Comparison of ENCODE assay signal across 11 cellular contexts in genomic region chr11:35303596-35304392, GRCh38.
DNase-seq lines count a peak whose midpoint lies in the region; ATAC-seq and TF ChIP-seq lines count a peak whose summit lies in the region.
"Had no signal": no experiment of that assay in that cellular context is flagged by ENCODE, and none has a peak within 500 bp of the region (broad histone marks: within the 10 kb centered on the region; RNA-seq: fewer than 3 reads in every experiment).

No MANE protein-coding gene starts in this region.

- TF ChIP-seq CTCF in VCaP (conservative IDR thresholded peaks at IDR 0.05) (no peak), gastrocnemius medialis (IDR thresholded peaks at IDR 0.05 in 4 of 5, conservative IDR thresholded peaks at IDR 0.05 in 1 of 5) (no peak)

- H3K4me1 ChIP-seq in gastrocnemius medialis = no peaks in the 10 kb centered on the region

- ATAC-seq in gastrocnemius medialis (peak; percentile 75 to 80), GM19395 (IDR thresholded peaks at IDR 0.05; ENCODE audit: unreplicated experiment) (no peak)

- no peaks in the 10 kb centered on the region for H3K36me3 ChIP-seq in gastrocnemius medialis
- H3K36me3 ChIP-seq: ovary had no signal

- H3K27me3 ChIP-seq in gastrocnemius medialis = no peaks in the 10 kb centered on the region
- H3K27me3 ChIP-seq: ovary had no signal

- H3K4me3 ChIP-seq in gastrocnemius medialis = no peak overlapping the region
- H3K4me3 ChIP-seq: ovary had no signal

- TF ChIP-seq POLR2A in gastrocnemius medialis (IDR thresholded peaks at IDR 0.05) = no peak

- intact Hi-C loops in head of caudate nucleus (cut with DNase I) = no loop called here
- intact Hi-C loops in gastrocnemius medialis (cut with DNase I; ENCODE audit: low total_unique reads) = no loop called here

- H3K27ac ChIP-seq in VCaP (peak overlapping the region; percentile 40; the same call in 1 of the 2 replicates), gastrocnemius medialis (peak overlapping the region; percentile 53 to 58 (median 55))
- H3K27ac ChIP-seq: ovary had no signal

- H3K9me3 ChIP-seq in gastrocnemius medialis = no peaks in the 10 kb centered on the region
- H3K9me3 ChIP-seq: ovary had no signal

- in situ Hi-C loops in gastrocnemius medialis (cut with MboI; ENCODE audit: low sequenced_read_pairs in 4 of 4) = no loop called here

- peak; percentile 87 for DNase-seq in EH (ENCODE audit: low read depth)
- DNase-seq in head of caudate nucleus = peak in 23 of 42 donors; percentile 11 to 81 (median 45)
- peak; percentile 67 to 80 for DNase-seq in gastrocnemius medialis
- no peak for DNase-seq in kidney glomerular epithelial cell (lab: John Stamatoyannopoulos, UW)
- no peak for DNase-seq in activated effector memory CD4-positive, alpha-beta T cell treated with Interleukin-2 at 50 U/mL for 16 hours
- DNase-seq in NCI-H128 (lab: John Stamatoyannopoulos, UW; ENCODE audit: unreplicated experiment) = no peak
- DNase-seq: activated CD4-positive, alpha-beta T cell treated with anti-CD3 and anti-CD28 coated beads for 1 hour; effector CD8-positive, alpha-beta T cell had no signal

Comparison
In these comparisons a context has a peak if more than half of its experiments do, and no peak if none do; other contexts are left out.
1. DNase-seq: peak in EH (single experiment), head of caudate nucleus (23 of 42) and gastrocnemius medialis (2 of 2); none in kidney glomerular epithelial cell (single experiment), activated effector memory CD4-positive, alpha-beta T cell treated with Interleukin-2 at 50 U/mL for 16 hours (single experiment) and NCI-H128 (single experiment).